In the genomic region with DNA sequence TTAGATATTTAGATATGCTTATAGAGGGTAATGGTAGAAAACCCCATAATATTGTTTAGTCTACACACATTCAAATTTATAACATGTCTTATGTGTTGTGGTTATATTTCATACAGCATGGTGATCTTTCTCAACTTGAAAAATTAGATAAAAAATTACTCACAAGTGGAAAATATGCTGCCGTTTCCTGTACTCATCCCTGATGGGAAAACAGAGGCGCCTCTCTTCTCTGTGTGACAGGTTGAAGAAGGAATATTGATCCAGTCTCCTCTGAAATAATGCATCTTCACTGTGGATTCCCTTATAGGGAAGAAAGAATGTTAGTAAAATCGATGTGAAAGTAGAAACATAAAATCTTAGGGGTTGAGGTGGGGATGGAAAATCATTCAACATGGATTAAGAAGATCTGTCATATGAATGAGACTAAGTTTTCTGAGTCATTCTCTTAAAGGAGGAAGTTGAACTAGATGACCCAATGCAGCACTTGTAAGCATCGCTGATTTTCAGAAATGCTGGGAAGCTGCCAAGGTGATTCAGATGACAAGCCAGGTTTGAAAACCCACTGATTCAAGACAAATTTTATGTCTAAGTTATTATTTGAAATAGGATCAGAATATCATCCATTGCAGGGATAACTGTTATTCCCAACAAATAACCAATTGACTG, we compare ENCODE assay signal across 12 cellular contexts.
DNase-seq lines count a peak whose midpoint lies in the region; ATAC-seq, FAIRE-seq and TF ChIP-seq lines count a peak whose summit lies in the region.
"Had no signal": no experiment of that assay in that cellular context is flagged by ENCODE, and none has a peak within 500 bp of the region (broad histone marks: within the 10 kb centered on the region; RNA-seq: fewer than 3 reads in every experiment).

No MANE protein-coding gene starts in this region.

- DNase-seq in activated CD4-positive, alpha-beta T cell treated with anti-CD3 and anti-CD28 coated beads for 36 hours, result no peak
- no peak for DNase-seq in activated CD4-positive, alpha-beta T cell treated with anti-CD3 and anti-CD28 coated beads for 4 hours
- DNase-seq in MG63 (peak; percentile 72), K562 (ENCODE audit: extremely low read depth in 1 of 4, low spot score in 3 of 4) (peak in 1 of 4 experiments; percentile 33), thyroid gland (peak; percentile 81 to 86), NCI-H82 (lab: John Stamatoyannopoulos, UW) (no peak)
- DNase-seq in stimulated activated CD4-positive, alpha-beta T cell treated with anti-CD3 and anti-CD28 coated beads, Interleukin-4, amount 100 ng/mL, for 1 hour, result no peak
- DNase-seq in activated effector memory CD4-positive, alpha-beta T cell treated with Interleukin-2 at 50 U/mL for 16 hours, result no peak
- DNase-seq: anterior cingulate cortex had no signal

- in situ Hi-C loops in K562 (cut with MboI), result no loop called here

- intact Hi-C loops in activated CD4-positive, alpha-beta T cell treated with anti-CD3 and anti-CD28 coated beads for 36 hours (cut with DNase I, micrococcal nuclease), result no loop called here
- intact Hi-C loops in K562 (cut with micrococcal nuclease), result no loop called here
- intact Hi-C loops in thyroid gland (cut with DNase I), result no loop called here

- H3K27me3 ChIP-seq in MG63, result no peaks in the 10 kb centered on the region
- no peaks in the 10 kb centered on the region for H3K27me3 ChIP-seq in K562 (ENCODE audit: control insufficient read depth in 2 of 2, insufficient read depth in 2 of 2, low read length in 2 of 2)
- no peaks in the 10 kb centered on the region for H3K27me3 ChIP-seq in thyroid gland
- H3K27me3 ChIP-seq: SJSA1 had no signal

- no peaks in the 10 kb centered on the region for H3K79me2 ChIP-seq in K562 (ENCODE audit: control insufficient read depth, insufficient read depth, low read length)

- H3K9me3 ChIP-seq in MG63 (no peaks in the 10 kb centered on the region), K562 (replicated peaks; ENCODE audit: control insufficient read depth, insufficient read depth, low read depth, low read length) (no peaks in the 10 kb centered on the region), thyroid gland (no peaks in the 10 kb centered on the region)
- H3K9me3 ChIP-seq: mucosa of descending colon, SJSA1 had no signal

- H3K27me3 Mint-ChIP-seq in activated CD4-positive, alpha-beta T cell treated with anti-CD3 and anti-CD28 coated beads for 36 hours, result no peaks in the 10 kb centered on the region

- H4K20me1 ChIP-seq in K562 (replicated peaks; ENCODE audit: control insufficient read depth, insufficient read depth, low read length), result no peaks in the 10 kb centered on the region

- H3K36me3 Mint-ChIP-seq in activated CD4-positive, alpha-beta T cell treated with anti-CD3 and anti-CD28 coated beads for 36 hours (ENCODE audit: low read depth), result no peaks in the 10 kb centered on the region

- H3K4me3 Mint-ChIP-seq in activated CD4-positive, alpha-beta T cell treated with anti-CD3 and anti-CD28 coated beads for 36 hours, result no peak overlapping the region

- no peak for TF ChIP-seq POLR2A in K562 (conservative IDR thresholded peaks at IDR 0.05)
- no peak for TF ChIP-seq POLR2A in thyroid gland (IDR thresholded peaks at IDR 0.05)

- CTCF ChIA-PET in activated CD4-positive, alpha-beta T cell treated with anti-CD3 and anti-CD28 coated beads for 36 hours (lab: Charles Lee), result no interaction called here
- CTCF ChIA-PET in K562 (lab: Yijun Ruan, JAX; ENCODE audit: low intra/inter-chr PET ratio), result no interaction called here

- no peak for TF ChIP-seq RAD21 in K562 (CRISPR knock-in tag; conservative IDR thresholded peaks at IDR 0.05 in 1 of 2, IDR thresholded peaks at IDR 0.05 in 1 of 2)

- no peaks in the 10 kb centered on the region for H3K9me3 Mint-ChIP-seq in activated CD4-positive, alpha-beta T cell treated with anti-CD3 and anti-CD28 coated beads for 36 hours (ENCODE audit: low read depth)

- POLR2A ChIA-PET in activated CD4-positive, alpha-beta T cell treated with anti-CD3 and anti-CD28 coated beads for 36 hours (lab: Charles Lee), result no interaction called here
- POLR2A ChIA-PET in K562 (lab: Yijun Ruan, JAX), result no interaction called here

- TF ChIP-seq EP300 in K562 (IDR thresholded peaks at IDR 0.05; ENCODE audit: low read length), result no peak

- no peak overlapping the region for H3K9ac ChIP-seq in K562 (ENCODE audit: insufficient read depth in 1 of 2, low read depth in 2 of 2, low read length in 2 of 2)

- H3K4me1 Mint-ChIP-seq in activated CD4-positive, alpha-beta T cell treated with anti-CD3 and anti-CD28 coated beads for 36 hours, result peaks cover 3% of the 10 kb centered on the region

- TF ChIP-seq CTCF in K562 (IDR thresholded peaks at IDR 0.05 in 2 of 3, conservative IDR thresholded peaks at IDR 0.05 in 1 of 3; ENCODE audit: insufficient read depth in 2 of 3, low read depth in 1 of 3, low read length in 3 of 3) (no peak), thyroid gland (IDR thresholded peaks at IDR 0.05) (no peak)

- H3K27ac ChIP-seq in K562 (ENCODE audit: extremely low read depth, low read depth, low read length) (no peak overlapping the region), thyroid gland (peak overlapping the region in 2 of 3 donors; percentile 32 to 68)
- H3K27ac ChIP-seq: C4-2B, SJSA1 had no signal

- H3K36me3 ChIP-seq in MG63 (no peaks in the 10 kb centered on the region), K562 (ENCODE audit: control insufficient read depth, insufficient read depth, low read length) (no peaks in the 10 kb centered on the region), thyroid gland (no peaks in the 10 kb centered on the region)
- H3K36me3 ChIP-seq: SJSA1 had no signal

- WGBS in K562 (ENCODE audit: insufficient coverage, low coverage, missing lambda C conversion rate), result 3% methylated on average over 4 of the region's 4 CpGs
- WGBS in thyroid gland, 2 donors, result 55 to 60% methylated on average over 4 of the region's 4 CpGs

- no peak overlapping the region for H2AFZ ChIP-seq in K562 (ENCODE audit: low read depth, low read length)

- FAIRE-seq in K562 (lab: Jason Lieb, UNC), result no peak

- H3K4me3 ChIP-seq in MG63, result no peak overlapping the region
- H3K4me3 ChIP-seq in K562, result no peak overlapping the region
- no peak overlapping the region for H3K4me3 ChIP-seq in thyroid gland (replicated peaks in 1 of 3)
- H3K4me3 ChIP-seq: mucosa of descending colon, SJSA1 had no signal

- no peak overlapping the region for H3K27ac Mint-ChIP-seq in activated CD4-positive, alpha-beta T cell treated with anti-CD3 and anti-CD28 coated beads for 36 hours

- H3K4me1 ChIP-seq in K562 (replicated peaks in 1 of 2; ENCODE audit: control insufficient read depth in 2 of 2, insufficient read depth in 2 of 2, low read length in 2 of 2) (no peaks in the 10 kb centered on the region), thyroid gland (peaks cover 0 to 10% of the 10 kb centered on the region in 2 donors)

- H3K4me2 ChIP-seq in K562 (ENCODE audit: insufficient read depth, low read length), result no peak overlapping the region

- no TSS peak for BruUV-seq in K562 (replicated peaks; lab: Mats Ljungman, UMichigan)

- no peaks in the 10 kb centered on the region for H3K9me1 ChIP-seq in K562 (ENCODE audit: control insufficient read depth, insufficient read depth, low read length)

- ATAC-seq in activated CD4-positive, alpha-beta T cell treated with anti-CD3 and anti-CD28 coated beads for 36 hours, result peak; percentile 36
- ATAC-seq in K562, result no peak
- ATAC-seq: mucosa of descending colon had no signal

TF ChIP-seq in K562, 482 proteins besides CTCF, POLR2A, EP300 and RAD21:
- TF ChIP-seq NFE2 (IDR thresholded peaks at IDR 0.05; ENCODE audit: low read depth), result 0 out of 2 replicates have a peak, but pooled peaks have one; percentile 6
- no peak for TF ChIP-seq HMGN3 (IDR thresholded peaks at IDR 0.05; ENCODE audit: borderline replicate concordance, extremely low read depth, insufficient read length, low read depth, low read length)
TF ChIP-seq in K562: peak in this region for 1.

Comparison
In these comparisons a context has a peak if more than half of its experiments do, and no peak if none do; other contexts are left out.
1. DNase-seq: peak in MG63 (single experiment) and thyroid gland (2 of 2); none in activated CD4-positive, alpha-beta T cell treated with anti-CD3 and anti-CD28 coated beads for 36 hours (single experiment), activated CD4-positive, alpha-beta T cell treated with anti-CD3 and anti-CD28 coated beads for 4 hours (0 of 2), stimulated activated CD4-positive, alpha-beta T cell treated with anti-CD3 and anti-CD28 coated beads, Interleukin-4, amount 100 ng/mL, for 1 hour (single experiment), activated effector memory CD4-positive, alpha-beta T cell treated with Interleukin-2 at 50 U/mL for 16 hours (single experiment) and NCI-H82 (single experiment).